12 cellular contexts compared by ENCODE assay signal in the genomic region with DNA sequence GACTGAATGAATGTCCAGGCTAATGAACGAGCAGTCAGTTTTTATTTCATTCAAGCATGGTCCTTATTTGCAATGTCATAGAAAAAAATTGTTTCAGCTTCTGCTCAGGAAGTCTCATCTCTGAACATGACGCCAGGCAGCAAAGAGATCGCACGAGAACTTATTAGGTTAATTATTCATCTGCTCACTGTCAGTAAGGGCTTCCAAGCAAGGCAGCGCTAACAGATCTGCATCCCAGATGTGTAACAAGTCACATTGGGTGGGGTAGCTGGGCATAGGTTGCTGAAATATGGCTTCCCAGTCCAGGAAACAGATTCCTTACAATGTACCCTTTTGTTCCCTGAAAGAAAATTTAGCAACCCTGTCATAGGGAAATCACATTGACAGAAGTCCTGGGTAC.
DNase-seq lines count a peak whose midpoint lies in the region; ATAC-seq lines count a peak whose summit lies in the region.
"Had no signal": no experiment of that assay in that cellular context is flagged by ENCODE, and none has a peak within 500 bp of the region (broad histone marks: within the 10 kb centered on the region; RNA-seq: fewer than 3 reads in every experiment).

No MANE protein-coding gene starts in this region.

- POLR2A ChIA-PET in activated naive CD8-positive, alpha-beta T cell treated with anti-CD3 and anti-CD28 coated beads, Interleukin-2, amount 10 ng/mL, durations not matched to agents 7 days and 5 days (lab: Charles Lee), result no interaction called here

- CTCF ChIA-PET in activated naive CD4-positive, alpha-beta T cell treated with anti-CD3 and anti-CD28 coated beads, Interleukin-2, amount 10 ng/mL, durations not matched to agents 7 days and 5 days (lab: Charles Lee), result interaction anchor here (0.5 kb wide), 1 partner anchor 16 kb away, joined by 4 read pairs; no protein-coding TSS in a partner anchor

- no peaks in the 10 kb centered on the region for H3K9me3 Mint-ChIP-seq in activated naive CD4-positive, alpha-beta T cell treated with anti-CD3 and anti-CD28 coated beads, Interleukin-2, amount 50 U/mL, for 24 hours
- H3K9me3 Mint-ChIP-seq in activated naive CD4-positive, alpha-beta T cell treated with anti-CD3 and anti-CD28 coated beads, Interleukin-2, amount 10 ng/mL, durations not matched to agents 7 days and 5 days, result peaks cover 4% of the 10 kb centered on the region
- no peaks in the 10 kb centered on the region for H3K9me3 Mint-ChIP-seq in activated naive CD8-positive, alpha-beta T cell treated with anti-CD3 and anti-CD28 coated beads, Interleukin-2, amount 10 ng/mL, durations not matched to agents 7 days and 5 days
- H3K9me3 Mint-ChIP-seq in stimulated activated memory B cell treated with anti-CD40 and anti-IgM and Interleukin-4, amounts not matched to agents 10 μg/mL and 1 μg/mL and 100 μg/mL, for 72 hours, result no peaks in the 10 kb centered on the region

- H3K4me1 Mint-ChIP-seq in activated naive CD4-positive, alpha-beta T cell treated with anti-CD3 and anti-CD28 coated beads, Interleukin-2, amount 50 U/mL, for 24 hours, result peaks cover 92% of the 10 kb centered on the region
- H3K4me1 Mint-ChIP-seq in activated naive CD4-positive, alpha-beta T cell treated with anti-CD3 and anti-CD28 coated beads, Interleukin-2, amount 10 ng/mL, durations not matched to agents 7 days and 5 days, result peaks cover 82% of the 10 kb centered on the region
- peaks cover 71% of the 10 kb centered on the region for H3K4me1 Mint-ChIP-seq in activated naive CD8-positive, alpha-beta T cell treated with anti-CD3 and anti-CD28 coated beads, Interleukin-2, amount 10 ng/mL, durations not matched to agents 7 days and 5 days
- peaks cover 75% of the 10 kb centered on the region for H3K4me1 Mint-ChIP-seq in stimulated activated memory B cell treated with anti-CD40 and anti-IgM and Interleukin-4, amounts not matched to agents 10 μg/mL and 1 μg/mL and 100 μg/mL, for 72 hours

- H3K4me3 Mint-ChIP-seq in activated naive CD4-positive, alpha-beta T cell treated with anti-CD3 and anti-CD28 coated beads, Interleukin-2, amount 50 U/mL, for 24 hours, result peak overlapping the region; percentile 60
- H3K4me3 Mint-ChIP-seq in activated naive CD4-positive, alpha-beta T cell treated with anti-CD3 and anti-CD28 coated beads, Interleukin-2, amount 10 ng/mL, durations not matched to agents 7 days and 5 days, result no peak overlapping the region
- peak overlapping the region; percentile 31 for H3K4me3 Mint-ChIP-seq in activated naive CD8-positive, alpha-beta T cell treated with anti-CD3 and anti-CD28 coated beads, Interleukin-2, amount 10 ng/mL, durations not matched to agents 7 days and 5 days
- no peak overlapping the region for H3K4me3 Mint-ChIP-seq in stimulated activated memory B cell treated with anti-CD40 and anti-IgM and Interleukin-4, amounts not matched to agents 10 μg/mL and 1 μg/mL and 100 μg/mL, for 72 hours

- peaks cover 1% of the 10 kb centered on the region for H3K36me3 Mint-ChIP-seq in activated naive CD4-positive, alpha-beta T cell treated with anti-CD3 and anti-CD28 coated beads, Interleukin-2, amount 50 U/mL, for 24 hours
- peaks cover 58% of the 10 kb centered on the region for H3K36me3 Mint-ChIP-seq in activated naive CD4-positive, alpha-beta T cell treated with anti-CD3 and anti-CD28 coated beads, Interleukin-2, amount 10 ng/mL, durations not matched to agents 7 days and 5 days
- H3K36me3 Mint-ChIP-seq in activated naive CD8-positive, alpha-beta T cell treated with anti-CD3 and anti-CD28 coated beads, Interleukin-2, amount 10 ng/mL, durations not matched to agents 7 days and 5 days, result peaks cover 35% of the 10 kb centered on the region
- peaks cover 31% of the 10 kb centered on the region for H3K36me3 Mint-ChIP-seq in stimulated activated memory B cell treated with anti-CD40 and anti-IgM and Interleukin-4, amounts not matched to agents 10 μg/mL and 1 μg/mL and 100 μg/mL, for 72 hours

- no peaks in the 10 kb centered on the region for H3K27me3 Mint-ChIP-seq in activated naive CD4-positive, alpha-beta T cell treated with anti-CD3 and anti-CD28 coated beads, Interleukin-2, amount 50 U/mL, for 24 hours
- H3K27me3 Mint-ChIP-seq in activated naive CD4-positive, alpha-beta T cell treated with anti-CD3 and anti-CD28 coated beads, Interleukin-2, amount 10 ng/mL, durations not matched to agents 7 days and 5 days, result no peaks in the 10 kb centered on the region
- H3K27me3 Mint-ChIP-seq in activated naive CD8-positive, alpha-beta T cell treated with anti-CD3 and anti-CD28 coated beads, Interleukin-2, amount 10 ng/mL, durations not matched to agents 7 days and 5 days, result no peaks in the 10 kb centered on the region
- H3K27me3 Mint-ChIP-seq in stimulated activated memory B cell treated with anti-CD40 and anti-IgM and Interleukin-4, amounts not matched to agents 10 μg/mL and 1 μg/mL and 100 μg/mL, for 72 hours, result no peaks in the 10 kb centered on the region

- peak overlapping the region; percentile 92 for H3K27ac Mint-ChIP-seq in activated naive CD4-positive, alpha-beta T cell treated with anti-CD3 and anti-CD28 coated beads, Interleukin-2, amount 50 U/mL, for 24 hours
- H3K27ac Mint-ChIP-seq in activated naive CD4-positive, alpha-beta T cell treated with anti-CD3 and anti-CD28 coated beads, Interleukin-2, amount 10 ng/mL, durations not matched to agents 7 days and 5 days, result no peak overlapping the region
- H3K27ac Mint-ChIP-seq in activated naive CD8-positive, alpha-beta T cell treated with anti-CD3 and anti-CD28 coated beads, Interleukin-2, amount 10 ng/mL, durations not matched to agents 7 days and 5 days, result peak overlapping the region; percentile 56
- H3K27ac Mint-ChIP-seq in stimulated activated memory B cell treated with anti-CD40 and anti-IgM and Interleukin-4, amounts not matched to agents 10 μg/mL and 1 μg/mL and 100 μg/mL, for 72 hours, result peak overlapping the region; percentile 38

- peak; percentile 85 for ATAC-seq in HG02943 (IDR thresholded peaks at IDR 0.05; ENCODE audit: low read depth, unreplicated experiment)
- ATAC-seq in activated naive CD8-positive, alpha-beta T cell treated with anti-CD3 and anti-CD28 coated beads, Interleukin-2, amount 10 ng/mL, durations not matched to agents 7 days and 5 days (ENCODE audit: low read depth), result no peak
- no peak for ATAC-seq in stimulated activated memory B cell treated with anti-CD40 and anti-IgM and Interleukin-4, amounts not matched to agents 10 μg/mL and 1 μg/mL and 100 μg/mL, for 72 hours

- DNase-seq in activated naive CD4-positive, alpha-beta T cell treated with anti-CD3 and anti-CD28 coated beads, Interleukin-2, amount 10 ng/mL, durations not matched to agents 7 days and 5 days, result no peak
- DNase-seq in activated naive CD8-positive, alpha-beta T cell treated with anti-CD3 and anti-CD28 coated beads, Interleukin-2, amount 10 ng/mL, durations not matched to agents 7 days and 5 days, result no peak
- DNase-seq in globus pallidus (ENCODE audit: low spot score) (no peak), NCI-H69 (lab: John Stamatoyannopoulos, UW) (no peak), GOT3 (lab: John Stamatoyannopoulos, UW) (no peak)
- DNase-seq: activated CD4-positive, alpha-beta T cell treated with anti-CD3 and anti-CD28 coated beads, Interleukin-2, amount 50 U/mL, for 1 hour; colonic mucosa; stimulated activated CD4-positive, alpha-beta T cell treated with anti-CD3 and anti-CD28 coated beads, Interleukin-4, amount 100 ng/mL, for 1 hour; stomach had no signal

Comparison
In these comparisons a context has a peak if more than half of its experiments do, and no peak if none do; other contexts are left out.
1. H3K4me3 Mint-ChIP-seq: peak in activated naive CD4-positive, alpha-beta T cell treated with anti-CD3 and anti-CD28 coated beads, Interleukin-2, amount 50 U/mL, for 24 hours (single experiment) and activated naive CD8-positive, alpha-beta T cell treated with anti-CD3 and anti-CD28 coated beads, Interleukin-2, amount 10 ng/mL, durations not matched to agents 7 days and 5 days (single experiment); none in activated naive CD4-positive, alpha-beta T cell treated with anti-CD3 and anti-CD28 coated beads, Interleukin-2, amount 10 ng/mL, durations not matched to agents 7 days and 5 days (single experiment) and stimulated activated memory B cell treated with anti-CD40 and anti-IgM and Interleukin-4, amounts not matched to agents 10 μg/mL and 1 μg/mL and 100 μg/mL, for 72 hours (single experiment).